8 cellular contexts compared by ENCODE assay signal in genomic region chr1:15847893-15848142, GRCh38. TPM values are rescaled to one million over a fixed set of nuclear protein-coding genes. Genes with fewer than 3 reads are reported as not detected.
DNase-seq lines count a peak whose midpoint lies in the region; ATAC-seq and TF ChIP-seq lines count a peak whose summit lies in the region.

No MANE protein-coding gene starts in this region.

- H3K36me3 ChIP-seq in SJCRH30: no peaks in the 10 kb centered on the region
- no peaks in the 10 kb centered on the region for H3K36me3 ChIP-seq in sigmoid colon

- peaks cover 17% of the 10 kb centered on the region for H3K4me1 ChIP-seq in SJCRH30
- H3K4me1 ChIP-seq in sigmoid colon: peaks cover 0 to 51% (median 44%) of the 10 kb centered on the region in 4 donors

- TF ChIP-seq POLR2A in sigmoid colon (IDR thresholded peaks at IDR 0.05): no peak

- WGBS in sigmoid colon, 2 donors: 0% methylated on average over 34 of the region's 34 CpGs

- H3K27ac ChIP-seq in SJCRH30: no peak overlapping the region; the same call in 1 of the 2 replicates
- peak overlapping the region; percentile 92 to 99 (median 96) for H3K27ac ChIP-seq in sigmoid colon

- ATAC-seq in GM18511 (IDR thresholded peaks at IDR 0.05; ENCODE audit: unreplicated experiment) (no peak), GM18909 (IDR thresholded peaks at IDR 0.05; ENCODE audit: poor library complexity, unreplicated experiment) (no peak), GM21423 (IDR thresholded peaks at IDR 0.05; ENCODE audit: unreplicated experiment) (no peak), GM18498 (IDR thresholded peaks at IDR 0.05; ENCODE audit: unreplicated experiment) (no peak)

- H3K4me3 ChIP-seq in GM12875 (ENCODE audit: low read depth, low read length) (peak overlapping the region; percentile 78), SJCRH30 (peak overlapping the region; percentile 70), fibroblast of mammary gland (ENCODE audit: control insufficient read depth, low read depth, low read length) (peak overlapping the region; percentile 77), sigmoid colon (peak overlapping the region; percentile 78 to 95 (median 83))

- TF ChIP-seq EP300 in sigmoid colon (IDR thresholded peaks at IDR 0.05): no peak

- H3K9me3 ChIP-seq in SJCRH30 (replicated peaks): no peaks in the 10 kb centered on the region
- H3K9me3 ChIP-seq in sigmoid colon: no peaks in the 10 kb centered on the region

- intact Hi-C loops in sigmoid colon (cut with DNase I): loop anchor here (1.0 to 2.0 kb wide), 4 partner anchors 13 to 231 kb away; partner anchors contain the start of gene DDI2

- TF ChIP-seq CTCF in GM12875 (IDR thresholded peaks at IDR 0.05; ENCODE audit: borderline replicate concordance, insufficient read depth, low read depth, low read length) (no peak), fibroblast of mammary gland (conservative IDR thresholded peaks at IDR 0.05; ENCODE audit: control insufficient read depth, insufficient read depth, low read depth, low read length) (no peak), sigmoid colon (IDR thresholded peaks at IDR 0.05) (no peak)

- no peak for DNase-seq in SJCRH30
- DNase-seq in fibroblast of mammary gland (ENCODE audit: low read depth): no peak
- no peak for DNase-seq in sigmoid colon

- no peaks in the 10 kb centered on the region for H3K27me3 ChIP-seq in SJCRH30
- no peaks in the 10 kb centered on the region for H3K27me3 ChIP-seq in sigmoid colon

RNA-seq across cellular contexts. Expression of gene SPEN, which starts 0.3 kb away (rescaled TPM):
- 47.2 and 55.7 TPM in 2 replicates for total RNA-seq in SJCRH30 (2014; rRNA removed; shearing (Covaris generic))
- 10 to 100 TPM; 20.4 to 38.5 (median 22.6) TPM for total RNA-seq in sigmoid colon
- polyA plus RNA-seq in sigmoid colon: 10 to 100 TPM in 1 of 3 donors, 1 to 10 TPM in 2; 7.4 to 28.3 (median 9.0) TPM

RNA-seq across cellular contexts. Expression of gene UQCRHL, which starts 40.4 kb away (rescaled TPM):
- 8.5 and 8.6 TPM in 2 replicates for total RNA-seq in SJCRH30 (2014; rRNA removed; shearing (Covaris generic))
- total RNA-seq in sigmoid colon: 1 to 10 TPM in 2 of 4 donors, under 1 TPM in 2; 0.54 to 2.2 (median 1.3) TPM
- 1 to 10 TPM; 3.6 to 4.6 (median 4.0) TPM for polyA plus RNA-seq in sigmoid colon
